Comparison of ENCODE assay signal across 1 cellular context in genomic region chr5:74595143-74595915, GRCh38.
TF ChIP-seq lines count a peak whose summit lies in the region.

No MANE protein-coding gene starts in this region.

TF ChIP-seq in GM23338, 12 proteins besides CTCF, POLR2A, EP300 and RAD21 (continued from another document):
- TF ChIP-seq ZNF462 (CRISPR knock-in tag; IDR thresholded peaks at IDR 0.05) (no peak), ZNF331 (CRISPR knock-in tag; IDR thresholded peaks at IDR 0.05; ENCODE audit: low read depth) (no peak), REST (IDR thresholded peaks at IDR 0.05; ENCODE audit: unreplicated experiment) (no peak), NANOG (IDR thresholded peaks at IDR 0.05; ENCODE audit: borderline replicate concordance) (no peak), CREB1 (CRISPR knock-in tag; IDR thresholded peaks at IDR 0.05; ENCODE audit: low read depth) (no peak)
- TF ChIP-seq, protein P1, sequence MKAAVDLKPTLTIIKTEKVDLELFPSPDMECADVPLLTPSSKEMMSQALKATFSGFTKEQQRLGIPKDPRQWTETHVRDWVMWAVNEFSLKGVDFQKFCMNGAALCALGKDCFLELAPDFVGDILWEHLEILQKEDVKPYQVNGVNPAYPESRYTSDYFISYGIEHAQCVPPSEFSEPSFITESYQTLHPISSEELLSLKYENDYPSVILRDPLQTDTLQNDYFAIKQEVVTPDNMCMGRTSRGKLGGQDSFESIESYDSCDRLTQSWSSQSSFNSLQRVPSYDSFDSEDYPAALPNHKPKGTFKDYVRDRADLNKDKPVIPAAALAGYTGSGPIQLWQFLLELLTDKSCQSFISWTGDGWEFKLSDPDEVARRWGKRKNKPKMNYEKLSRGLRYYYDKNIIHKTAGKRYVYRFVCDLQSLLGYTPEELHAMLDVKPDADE (IDR thresholded peaks at IDR 0.05), result no peak
